In genomic region chr9:136328011-136328621, GRCh38 we compare ENCODE assay signal across 7 cellular contexts. TPM values are rescaled to one million over a fixed set of nuclear protein-coding genes. Genes with fewer than 3 reads are reported as not detected.
A peak's percentile ranks its signal among the peaks of the same experiment; 100 is the strongest.
DNase-seq lines count a peak whose midpoint lies in the region; ATAC-seq and TF ChIP-seq lines count a peak whose summit lies in the region.

No MANE protein-coding gene starts in this region.

- WGBS in H9 (ENCODE audit: extremely low coverage, insufficient read length, low lambda C conversion rate): no CpG with 5 or more reads among the region's 13 CpGs
- 13% methylated on average over 3 of the region's 13 CpGs for WGBS in SK-N-SH (ENCODE audit: low lambda C conversion rate)

- peaks cover 3% of the 10 kb centered on the region for H3F3A ChIP-seq in SK-N-SH (replicated peaks; ENCODE audit: insufficient read depth)

- ATAC-seq in GM19351 (IDR thresholded peaks at IDR 0.05; ENCODE audit: unreplicated experiment): no peak

- H3K9me3 Mint-ChIP-seq in H9: no peaks in the 10 kb centered on the region

- no peaks in the 10 kb centered on the region for H3K23me2 ChIP-seq in H9 (ENCODE audit: insufficient read length, low read depth, low read length, poor library complexity, severe bottlenecking)

- no peak overlapping the region for H2BK5ac ChIP-seq in H9 (ENCODE audit: insufficient read length, low read length)

- no peak overlapping the region for H2BK15ac ChIP-seq in H9 (ENCODE audit: low read depth, low read length)

- no peak overlapping the region for H2BK20ac ChIP-seq in H9 (ENCODE audit: low read depth, low read length, poor library complexity, severe bottlenecking)

- no peaks in the 10 kb centered on the region for H3K9me2 ChIP-seq in SK-N-SH

- no peak for DNase-seq in H9
- DNase-seq in SK-N-SH: peak; percentile 56
- no peak for DNase-seq in foreskin fibroblast
- no peak for DNase-seq in A172 (ENCODE audit: low spot score)
- DNase-seq in HPDE6-E6E7 (ENCODE audit: extremely low spot score): no peak

- no peaks in the 10 kb centered on the region; a peak in 1 of 7 replicates for H3K36me3 Mint-ChIP-seq in H9 (ENCODE audit: insufficient read depth in 1 of 3, low read depth in 3 of 3)

- no peak overlapping the region for H3K18ac ChIP-seq in H9 (ENCODE audit: insufficient read length, low read depth, low read length)

- H3K4me2 ChIP-seq in H9 (ENCODE audit: insufficient read depth, insufficient read length, low read length) (no peak overlapping the region), SK-N-SH (peak overlapping the region; percentile 100), skeletal muscle satellite cell (ENCODE audit: low read length) (peak overlapping the region; percentile 86)

- H3K14ac ChIP-seq in H9 (ENCODE audit: insufficient read depth, low read length): no peak overlapping the region

- H3K27ac ChIP-seq in H9 (ENCODE audit: insufficient read length, low read depth, low read length): no peak overlapping the region
- peak overlapping the region; percentile 50 to 89; a peak in 3 of 4 replicates for H3K27ac ChIP-seq in SK-N-SH (ENCODE audit: low read depth in 2 of 2, low read length in 1 of 2)

- H2AK5ac ChIP-seq in H9 (ENCODE audit: insufficient read length, low read length): no peak overlapping the region

- H3K4me1 ChIP-seq in H9 (ENCODE audit: insufficient read depth, low read length) (peaks cover 4% of the 10 kb centered on the region; the same call in 1 of the 2 replicates), SK-N-SH (ENCODE audit: control insufficient read depth in 1 of 2, insufficient read depth in 2 of 2, low read depth in 1 of 2, low read length in 1 of 2) (peaks cover 24 to 50% of the 10 kb centered on the region in 2 experiments), skeletal muscle satellite cell (ENCODE audit: control insufficient read depth, insufficient read depth, low read length) (peaks cover 27% of the 10 kb centered on the region)

- no peak overlapping the region for H3T11ph ChIP-seq in H9 (ENCODE audit: low read length)

- H4K91ac ChIP-seq in H9 (ENCODE audit: insufficient read length, low read depth, low read length): no peak overlapping the region

- no peak for TF ChIP-seq EP300 in SK-N-SH (IDR thresholded peaks at IDR 0.05; ENCODE audit: borderline replicate concordance in 1 of 2, low read depth in 1 of 2, low read length in 1 of 2)

- H4K5ac ChIP-seq in H9 (ENCODE audit: insufficient read length, low read depth, low read length): no peak overlapping the region

- CTCF ChIA-PET in SK-N-SH (lab: Yijun Ruan, JAX): interaction anchor here (1.0 to 8.1 kb wide), 7 partner anchors 9 to 73 kb away, joined by 3 to 60 read pairs (median 7); partner anchors contain the start of gene DNLZ

- H2AFZ ChIP-seq in H9 (ENCODE audit: low read length) (no peak overlapping the region), SK-N-SH (ENCODE audit: low read depth) (no peak overlapping the region)

- H3K79me2 ChIP-seq in H9 (ENCODE audit: insufficient read depth, low read length): peaks cover 2% of the 10 kb centered on the region; the same call in 1 of the 2 replicates
- H3K79me2 ChIP-seq in SK-N-SH (ENCODE audit: insufficient read depth): peaks cover 50% of the 10 kb centered on the region

- no peak overlapping the region for H3K27ac Mint-ChIP-seq in H9

- TF ChIP-seq RAD21 in SK-N-SH (IDR thresholded peaks at IDR 0.05; ENCODE audit: low read length): no peak

- no peaks in the 10 kb centered on the region for H3K9me3 ChIP-seq in H9 (ENCODE audit: control insufficient read depth, low read depth, low read length)
- H3K9me3 ChIP-seq in SK-N-SH: no peaks in the 10 kb centered on the region
- no peaks in the 10 kb centered on the region for H3K9me3 ChIP-seq in skeletal muscle satellite cell (replicated peaks; ENCODE audit: low read length)

- H4K8ac ChIP-seq in H9 (replicated peaks; ENCODE audit: insufficient read length, low read depth, low read length): no peak overlapping the region

- no peaks in the 10 kb centered on the region for H4K20me1 ChIP-seq in H9 (ENCODE audit: control insufficient read depth, insufficient read depth, insufficient read length)
- H4K20me1 ChIP-seq in SK-N-SH (ENCODE audit: insufficient read depth): peaks cover 41% of the 10 kb centered on the region

- peak overlapping the region; percentile 52 to 66; a peak in 4 of 5 replicates for H3K4me3 Mint-ChIP-seq in H9

- H3K36me3 ChIP-seq in SK-N-SH (replicated peaks in 1 of 2; ENCODE audit: control insufficient read depth in 1 of 2, insufficient read depth in 2 of 2, low read length in 1 of 2) (peaks cover 0 to 5% of the 10 kb centered on the region in 2 experiments), skeletal muscle satellite cell (ENCODE audit: insufficient read depth, low read length) (peaks cover 14% of the 10 kb centered on the region)

- H3K4ac ChIP-seq in H9 (ENCODE audit: low read depth, low read length): no peak overlapping the region

- H3K4me1 Mint-ChIP-seq in H9: peaks cover 9 to 11% of the 10 kb centered on the region in 2 experiments

- POLR2A ChIA-PET in SK-N-SH (lab: Yijun Ruan, JAX): interaction anchor here (1.0 to 2.1 kb wide), 2 partner anchors 35 to 68 kb away, joined by 3 to 11 read pairs; partner anchors contain the start of gene DNLZ

- H3K27me3 Mint-ChIP-seq in H9 (ENCODE audit: low read depth): no peaks in the 10 kb centered on the region

- H3K27me3 ChIP-seq in H9 (ENCODE audit: insufficient read depth, low read length): no peaks in the 10 kb centered on the region
- H3K27me3 ChIP-seq in SK-N-SH (ENCODE audit: insufficient read depth): no peaks in the 10 kb centered on the region
- H3K27me3 ChIP-seq in skeletal muscle satellite cell (ENCODE audit: control insufficient read depth, insufficient read depth, low read length): no peaks in the 10 kb centered on the region

- H3K9ac ChIP-seq in H9 (ENCODE audit: extremely low read depth, insufficient read length, low read length) (no peak overlapping the region), SK-N-SH (peak overlapping the region; percentile 85), skeletal muscle satellite cell (ENCODE audit: low read depth, low read length) (peak overlapping the region; percentile 85)

- H3K4me3 ChIP-seq in SK-N-SH (ENCODE audit: low read depth in 2 of 2, low read length in 1 of 2): peak overlapping the region; percentile 82 to 84
- H3K4me3 ChIP-seq in foreskin fibroblast (ENCODE audit: low read depth in 1 of 2, low read length in 2 of 2): peak overlapping the region; percentile 95 to 96
- peak overlapping the region; percentile 81 for H3K4me3 ChIP-seq in skeletal muscle satellite cell (ENCODE audit: low read length)

- H2BK120ac ChIP-seq in H9 (ENCODE audit: low read depth, low read length, poor library complexity, severe bottlenecking): no peak overlapping the region

- no peak overlapping the region for H2BK12ac ChIP-seq in H9 (ENCODE audit: insufficient read length, low read depth, low read length)

- H3K23ac ChIP-seq in H9 (ENCODE audit: insufficient read length, low read depth, low read length): no peak overlapping the region

- H3K56ac ChIP-seq in H9 (ENCODE audit: insufficient read length, low read depth, low read length): no peak overlapping the region

- H3K79me1 ChIP-seq in H9 (ENCODE audit: insufficient read depth, low read depth, low read length, poor library complexity, severe bottlenecking): peaks cover 2% of the 10 kb centered on the region

- no peak for TF ChIP-seq CTCF in H9 (conservative IDR thresholded peaks at IDR 0.05)
- no peak for TF ChIP-seq CTCF in SK-N-SH (IDR thresholded peaks at IDR 0.05)
- TF ChIP-seq CTCF in foreskin fibroblast (IDR thresholded peaks at IDR 0.05; ENCODE audit: low read depth, low read length): no peak

TF ChIP-seq in SK-N-SH, 30 proteins besides CTCF, POLR2A, EP300 and RAD21:
- 0 out of 2 replicates have a peak, but pooled peaks have one; percentile 7 for TF ChIP-seq MAX (IDR thresholded peaks at IDR 0.05; ENCODE audit: low read depth)
- no peak for TF ChIP-seq USF2 (IDR thresholded peaks at IDR 0.05; ENCODE audit: borderline replicate concordance, low read depth, low read length)
- 0 out of 2 replicates have a peak, but pooled peaks have one; percentile 13 for TF ChIP-seq MXI1 (IDR thresholded peaks at IDR 0.05; ENCODE audit: low read depth, low read length)
TF ChIP-seq in SK-N-SH: peak in this region for 2.

RNA-seq across cellular contexts. Expression of gene GPSM1, which starts 0.8 kb away (rescaled TPM):
- total RNA-seq in H9 (2021): 22.1 and 24.7 TPM in 2 replicates
- polyA plus RNA-seq in SK-N-SH (2012; rRNA removed): 22.8 and 26.7 TPM in 2 replicates
- polyA plus RNA-seq in SK-N-SH (2012; cell fraction: cytosol; rRNA removed): 8.0 and 15.6 TPM in 2 replicates
- 105 and 135 TPM in 2 replicates for polyA plus RNA-seq in SK-N-SH (2012; cell fraction: nucleus; rRNA removed)
- total RNA-seq in skeletal muscle satellite cell (2012; rRNA removed): 40.8 and 43.7 TPM in 2 replicates
- 92.9 and 101 TPM in 2 replicates for total RNA-seq in A172 (2014; rRNA removed; shearing (Covaris generic))

RNA-seq across cellular contexts. Expression of gene CCDC187, which starts 24.2 kb away (rescaled TPM):
- total RNA-seq in H9 (2021): 0.07 and 0.09 TPM in 2 replicates
- polyA plus RNA-seq in SK-N-SH (2012; rRNA removed): not detected in 2 replicates
- polyA plus RNA-seq in SK-N-SH (2012; cell fraction: cytosol; rRNA removed): not detected in 2 replicates
- polyA plus RNA-seq in SK-N-SH (2012; cell fraction: nucleus; rRNA removed): 0.02 TPM in 1 of 2 replicates, not detected in the other
- under 0.01 TPM in 1 of 2 replicates, not detected in the other for total RNA-seq in skeletal muscle satellite cell (2012; rRNA removed)
- 0.05 and 0.07 TPM in 2 replicates for total RNA-seq in A172 (2014; rRNA removed; shearing (Covaris generic))

RNA-seq across cellular contexts. Expression of gene DNLZ, which starts 35.4 kb away (rescaled TPM):
- total RNA-seq in H9 (2021): 22.3 and 24.8 TPM in 2 replicates
- polyA plus RNA-seq in SK-N-SH (2012; rRNA removed): 24.5 and 40.6 TPM in 2 replicates
- 21.5 and 26.9 TPM in 2 replicates for polyA plus RNA-seq in SK-N-SH (2012; cell fraction: cytosol; rRNA removed)
- polyA plus RNA-seq in SK-N-SH (2012; cell fraction: nucleus; rRNA removed): 20.8 and 42.6 TPM in 2 replicates
- total RNA-seq in skeletal muscle satellite cell (2012; rRNA removed): 7.6 and 10.3 TPM in 2 replicates
- total RNA-seq in A172 (2014; rRNA removed; shearing (Covaris generic)): 40.1 and 84.2 TPM in 2 replicates

RNA-seq across cellular contexts. Expression of gene CARD9, which starts 45.4 kb away (rescaled TPM):
- total RNA-seq in H9 (2021): 5.5 and 5.6 TPM in 2 replicates
- 1.1 and 1.7 TPM in 2 replicates for polyA plus RNA-seq in SK-N-SH (2012; rRNA removed)
- 0.40 and 1.1 TPM in 2 replicates for polyA plus RNA-seq in SK-N-SH (2012; cell fraction: cytosol; rRNA removed)
- polyA plus RNA-seq in SK-N-SH (2012; cell fraction: nucleus; rRNA removed): 6.4 and 12.1 TPM in 2 replicates
- total RNA-seq in skeletal muscle satellite cell (2012; rRNA removed): 1.3 TPM in 2 replicates
- 0.95 and 1.1 TPM in 2 replicates for total RNA-seq in A172 (2014; rRNA removed; shearing (Covaris generic))
